In the genomic region with DNA sequence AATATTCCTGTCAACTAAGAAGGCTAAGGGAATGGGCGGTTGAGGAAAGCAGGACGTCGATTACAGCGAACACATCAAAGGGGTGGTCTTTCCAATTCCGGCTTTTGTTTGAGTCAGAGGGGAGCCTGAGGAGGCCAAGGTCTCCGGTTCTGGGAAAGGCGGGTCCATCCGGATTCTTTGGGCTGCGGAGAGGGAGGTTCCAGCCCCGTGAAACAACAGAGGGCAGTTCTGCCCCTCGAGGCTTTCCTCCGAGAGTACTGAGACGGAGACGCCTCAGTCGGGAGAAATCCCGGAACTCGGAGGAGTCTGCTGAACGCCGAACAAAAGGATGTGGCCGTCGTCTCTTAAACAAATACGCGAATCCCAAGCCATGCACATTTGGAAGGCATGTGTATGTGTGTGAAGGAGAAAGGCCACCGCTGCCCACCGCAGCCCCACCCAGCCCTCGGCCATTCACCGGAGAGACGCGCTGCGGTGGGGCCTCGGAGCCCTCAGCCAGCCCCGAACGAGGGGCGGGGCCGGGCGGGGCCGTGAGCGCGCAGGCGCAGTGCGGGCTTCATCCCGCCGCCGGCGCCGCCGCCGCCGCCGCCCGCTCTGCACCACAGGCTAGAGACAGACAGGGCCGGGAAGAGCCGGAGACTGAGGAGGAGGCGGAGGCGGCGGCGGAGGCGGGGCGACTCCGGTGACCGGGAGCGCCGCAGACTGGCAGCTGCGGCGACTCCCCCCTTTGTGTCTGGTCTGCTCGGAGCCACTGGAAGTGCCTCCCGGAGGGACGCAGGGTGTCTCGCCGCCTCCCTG, we compare ENCODE assay signal across 8 cellular contexts.
A peak's percentile ranks its signal among the peaks of the same experiment; 100 is the strongest.
DNase-seq lines count a peak whose midpoint lies in the region; ATAC-seq and TF ChIP-seq lines count a peak whose summit lies in the region.

A gene (plus strand): TSS at position 717 of the 798 bp plus-strand sequence. CDS start 1,148 bp downstream, outside the sequence.

- DNase-seq in AG09309 (ENCODE audit: low read depth) = peak; percentile 52
- peak; percentile 57 to 91 for DNase-seq in NCI-H446 (lab: John Stamatoyannopoulos, UW)
- peak; percentile 72 for DNase-seq in activated CD4-positive, alpha-beta T cell treated with anti-CD3 and anti-CD28 coated beads for 1 hour
- peak; percentile 89 for DNase-seq in choroid plexus epithelial cell (ENCODE audit: low read depth)
- peak; percentile 88 for DNase-seq in kidney glomerular epithelial cell (lab: John Stamatoyannopoulos, UW)
- peak; percentile 43 to 74 for DNase-seq in stimulated activated CD4-positive, alpha-beta T cell treated with anti-CD3 and anti-CD28 coated beads, Interleukin-15, amount 100 ng/mL, for 48 hours (ENCODE audit: low read depth in 2 of 2)

- TF ChIP-seq CTCF in AG09309 (IDR thresholded peaks at IDR 0.05; ENCODE audit: control insufficient read depth, insufficient read depth, low read depth, low read length, missing control alignments) (no peak), choroid plexus epithelial cell (conservative IDR thresholded peaks at IDR 0.05; ENCODE audit: low read depth, low read length) (no peak)

- peak; percentile 71 for ATAC-seq in GM19035 (IDR thresholded peaks at IDR 0.05; ENCODE audit: unreplicated experiment)
- ATAC-seq in HG03342 (IDR thresholded peaks at IDR 0.05; ENCODE audit: unreplicated experiment) = peak; percentile 65

- H3K4me3 ChIP-seq in AG09309 (ENCODE audit: control insufficient read depth, low read depth, low read length) (peak within 1 kb of the TSS; percentile 89), choroid plexus epithelial cell (ENCODE audit: low read depth, low read length) (peak within 1 kb of the TSS; percentile 95)

Comparison
In these comparisons a context has a peak if more than half of its experiments do, and no peak if none do; other contexts are left out.
1. Peak in every context shown above with its lines: DNase-seq, ATAC-seq and H3K4me3 ChIP-seq.